1 cellular context compared by ENCODE assay signal in the genomic region with DNA sequence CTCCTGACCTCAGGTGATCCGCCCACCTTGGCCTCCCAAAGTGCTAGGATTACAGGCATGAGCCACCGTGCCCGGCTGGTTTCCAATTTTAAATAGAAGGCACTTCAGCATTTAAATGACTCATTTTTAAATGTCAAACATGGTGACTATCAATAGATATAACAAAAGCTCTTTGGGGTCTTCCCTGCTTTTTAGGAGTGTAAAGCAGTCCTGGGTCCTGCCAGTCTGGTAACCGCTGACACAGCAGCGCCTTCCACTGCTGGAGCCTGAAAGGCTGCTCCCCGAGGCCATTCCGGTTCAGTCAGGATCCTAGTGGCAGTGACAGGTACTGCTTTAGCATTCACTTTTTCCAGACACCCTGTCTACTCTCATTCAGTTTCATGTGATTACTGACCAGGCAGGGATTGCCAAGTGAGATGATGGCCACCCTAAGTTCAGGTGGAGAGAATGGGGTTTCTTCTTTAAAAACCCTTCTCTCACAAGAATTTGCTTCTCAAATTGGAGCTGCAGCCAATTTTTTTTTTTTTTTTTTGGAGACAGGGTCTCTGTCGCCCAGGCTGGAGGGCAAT.
TF ChIP-seq lines count a peak whose summit lies in the region.

No MANE protein-coding gene starts in this region.

TF ChIP-seq in HepG2, 621 proteins besides CTCF, POLR2A, EP300 and RAD21 (continued from another document and continues in another):
- TF ChIP-seq GATAD2A (CRISPR knock-in tag; IDR thresholded peaks at IDR 0.05), result peak; percentile 75
- TF ChIP-seq, protein P1, sequence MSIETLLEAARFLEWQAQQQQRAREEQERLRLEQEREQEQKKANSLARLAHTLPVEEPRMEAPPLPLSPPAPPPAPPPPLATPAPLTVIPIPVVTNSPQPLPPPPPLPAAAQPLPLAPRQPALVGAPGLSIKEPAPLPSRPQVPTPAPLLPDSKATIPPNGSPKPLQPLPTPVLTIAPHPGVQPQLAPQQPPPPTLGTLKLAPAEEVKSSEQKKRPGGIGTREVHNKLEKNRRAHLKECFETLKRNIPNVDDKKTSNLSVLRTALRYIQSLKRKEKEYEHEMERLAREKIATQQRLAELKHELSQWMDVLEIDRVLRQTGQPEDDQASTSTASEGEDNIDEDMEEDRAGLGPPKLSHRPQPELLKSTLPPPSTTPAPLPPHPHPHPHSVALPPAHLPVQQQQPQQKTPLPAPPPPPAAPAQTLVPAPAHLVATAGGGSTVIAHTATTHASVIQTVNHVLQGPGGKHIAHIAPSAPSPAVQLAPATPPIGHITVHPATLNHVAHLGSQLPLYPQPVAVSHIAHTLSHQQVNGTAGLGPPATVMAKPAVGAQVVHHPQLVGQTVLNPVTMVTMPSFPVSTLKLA (IDR thresholded peaks at IDR 0.05), result no peak
- TF ChIP-seq, protein P2, sequence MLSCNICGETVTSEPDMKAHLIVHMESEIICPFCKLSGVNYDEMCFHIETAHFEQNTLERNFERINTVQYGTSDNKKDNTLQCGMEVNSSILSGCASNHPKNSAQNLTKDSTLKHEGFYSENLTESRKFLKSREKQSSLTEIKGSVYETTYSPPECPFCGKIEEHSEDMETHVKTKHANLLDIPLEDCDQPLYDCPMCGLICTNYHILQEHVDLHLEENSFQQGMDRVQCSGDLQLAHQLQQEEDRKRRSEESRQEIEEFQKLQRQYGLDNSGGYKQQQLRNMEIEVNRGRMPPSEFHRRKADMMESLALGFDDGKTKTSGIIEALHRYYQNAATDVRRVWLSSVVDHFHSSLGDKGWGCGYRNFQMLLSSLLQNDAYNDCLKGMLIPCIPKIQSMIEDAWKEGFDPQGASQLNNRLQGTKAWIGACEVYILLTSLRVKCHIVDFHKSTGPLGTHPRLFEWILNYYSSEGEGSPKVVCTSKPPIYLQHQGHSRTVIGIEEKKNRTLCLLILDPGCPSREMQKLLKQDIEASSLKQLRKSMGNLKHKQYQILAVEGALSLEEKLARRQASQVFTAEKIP (CRISPR knock-in tag; IDR thresholded peaks at IDR 0.05; ENCODE audit: borderline replicate concordance), result no peak
- TF ChIP-seq, protein P3, sequence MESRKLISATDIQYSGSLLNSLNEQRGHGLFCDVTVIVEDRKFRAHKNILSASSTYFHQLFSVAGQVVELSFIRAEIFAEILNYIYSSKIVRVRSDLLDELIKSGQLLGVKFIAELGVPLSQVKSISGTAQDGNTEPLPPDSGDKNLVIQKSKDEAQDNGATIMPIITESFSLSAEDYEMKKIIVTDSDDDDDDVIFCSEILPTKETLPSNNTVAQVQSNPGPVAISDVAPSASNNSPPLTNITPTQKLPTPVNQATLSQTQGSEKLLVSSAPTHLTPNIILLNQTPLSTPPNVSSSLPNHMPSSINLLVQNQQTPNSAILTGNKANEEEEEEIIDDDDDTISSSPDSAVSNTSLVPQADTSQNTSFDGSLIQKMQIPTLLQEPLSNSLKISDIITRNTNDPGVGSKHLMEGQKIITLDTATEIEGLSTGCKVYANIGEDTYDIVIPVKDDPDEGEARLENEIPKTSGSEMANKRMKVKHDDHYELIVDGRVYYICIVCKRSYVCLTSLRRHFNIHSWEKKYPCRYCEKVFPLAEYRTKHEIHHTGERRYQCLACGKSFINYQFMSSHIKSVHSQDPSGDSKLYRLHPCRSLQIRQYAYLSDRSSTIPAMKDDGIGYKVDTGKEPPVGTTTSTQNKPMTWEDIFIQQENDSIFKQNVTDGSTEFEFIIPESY (CRISPR knock-in tag; IDR thresholded peaks at IDR 0.05), result peak; percentile 91
- TF ChIP-seq, protein P4, sequence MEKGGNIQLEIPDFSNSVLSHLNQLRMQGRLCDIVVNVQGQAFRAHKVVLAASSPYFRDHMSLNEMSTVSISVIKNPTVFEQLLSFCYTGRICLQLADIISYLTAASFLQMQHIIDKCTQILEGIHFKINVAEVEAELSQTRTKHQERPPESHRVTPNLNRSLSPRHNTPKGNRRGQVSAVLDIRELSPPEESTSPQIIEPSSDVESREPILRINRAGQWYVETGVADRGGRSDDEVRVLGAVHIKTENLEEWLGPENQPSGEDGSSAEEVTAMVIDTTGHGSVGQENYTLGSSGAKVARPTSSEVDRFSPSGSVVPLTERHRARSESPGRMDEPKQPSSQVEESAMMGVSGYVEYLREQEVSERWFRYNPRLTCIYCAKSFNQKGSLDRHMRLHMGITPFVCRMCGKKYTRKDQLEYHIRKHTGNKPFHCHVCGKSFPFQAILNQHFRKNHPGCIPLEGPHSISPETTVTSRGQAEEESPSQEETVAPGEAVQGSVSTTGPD (CRISPR knock-in tag; IDR thresholded peaks at IDR 0.05), result no peak
- peak; percentile 77 for TF ChIP-seq TEAD3 (CRISPR knock-in tag; optimal IDR thresholded peaks at IDR 0.05; ENCODE audit: borderline replicate concordance)
- peak; percentile 12; the same call in 1 of the 2 replicates for TF ChIP-seq FOXO1 (CRISPR knock-in tag; IDR thresholded peaks at IDR 0.05)
- peak; percentile 66; the same call in 1 of the 2 replicates for TF ChIP-seq KMT2A (CRISPR knock-in tag; IDR thresholded peaks at IDR 0.05)
- no peak for TF ChIP-seq ZNF30 (CRISPR knock-in tag; IDR thresholded peaks at IDR 0.05)
- TF ChIP-seq, protein P5, sequence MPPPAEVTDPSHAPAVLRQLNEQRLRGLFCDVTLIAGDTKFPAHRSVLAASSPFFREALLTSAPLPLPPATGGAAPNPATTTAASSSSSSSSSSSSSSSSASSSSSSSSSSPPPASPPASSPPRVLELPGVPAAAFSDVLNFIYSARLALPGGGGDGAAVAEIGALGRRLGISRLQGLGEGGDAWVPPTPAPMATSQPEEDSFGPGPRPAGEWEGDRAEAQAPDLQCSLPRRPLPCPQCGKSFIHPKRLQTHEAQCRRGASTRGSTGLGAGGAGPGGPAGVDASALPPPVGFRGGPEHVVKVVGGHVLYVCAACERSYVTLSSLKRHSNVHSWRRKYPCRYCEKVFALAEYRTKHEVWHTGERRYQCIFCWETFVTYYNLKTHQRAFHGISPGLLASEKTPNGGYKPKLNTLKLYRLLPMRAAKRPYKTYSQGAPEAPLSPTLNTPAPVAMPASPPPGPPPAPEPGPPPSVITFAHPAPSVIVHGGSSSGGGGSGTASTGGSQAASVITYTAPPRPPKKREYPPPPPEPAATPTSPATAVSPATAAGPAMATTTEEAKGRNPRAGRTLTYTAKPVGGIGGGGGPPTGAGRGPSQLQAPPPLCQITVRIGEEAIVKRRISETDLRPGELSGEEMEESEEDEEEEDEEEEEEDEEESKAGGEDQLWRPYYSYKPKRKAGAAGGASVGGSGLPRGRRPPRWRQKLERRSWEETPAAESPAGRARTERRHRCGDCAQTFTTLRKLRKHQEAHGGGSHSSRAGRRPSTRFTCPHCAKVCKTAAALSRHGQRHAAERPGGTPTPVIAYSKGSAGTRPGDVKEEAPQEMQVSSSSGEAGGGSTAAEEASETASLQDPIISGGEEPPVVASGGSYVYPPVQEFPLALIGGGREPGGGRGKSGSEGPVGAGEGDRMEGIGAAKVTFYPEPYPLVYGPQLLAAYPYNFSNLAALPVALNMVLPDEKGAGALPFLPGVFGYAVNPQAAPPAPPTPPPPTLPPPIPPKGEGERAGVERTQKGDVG (CRISPR knock-in tag; IDR thresholded peaks at IDR 0.05; ENCODE audit: borderline replicate concordance), result peak; percentile 81; the same call in 1 of the 2 replicates
- TF ChIP-seq PHF5A (CRISPR knock-in tag; IDR thresholded peaks at IDR 0.05; ENCODE audit: low read depth, unreplicated experiment), result peak; percentile 44
- no peak for TF ChIP-seq IKZF1 (IDR thresholded peaks at IDR 0.05)
- no peak for TF ChIP-seq ZZZ3 (CRISPR knock-in tag; IDR thresholded peaks at IDR 0.05; ENCODE audit: borderline replicate concordance)
- TF ChIP-seq CREB1 (IDR thresholded peaks at IDR 0.05), result no peak
- TF ChIP-seq CREB1 (CRISPR knock-in tag; IDR thresholded peaks at IDR 0.05), result no peak
- peak; percentile 66; the same call in 1 of the 2 replicates for TF ChIP-seq TARDBP (CRISPR knock-in tag; IDR thresholded peaks at IDR 0.05)
- no peak for TF ChIP-seq HNRNPL (IDR thresholded peaks at IDR 0.05; ENCODE audit: low read depth, low read length)
- TF ChIP-seq, protein P6, sequence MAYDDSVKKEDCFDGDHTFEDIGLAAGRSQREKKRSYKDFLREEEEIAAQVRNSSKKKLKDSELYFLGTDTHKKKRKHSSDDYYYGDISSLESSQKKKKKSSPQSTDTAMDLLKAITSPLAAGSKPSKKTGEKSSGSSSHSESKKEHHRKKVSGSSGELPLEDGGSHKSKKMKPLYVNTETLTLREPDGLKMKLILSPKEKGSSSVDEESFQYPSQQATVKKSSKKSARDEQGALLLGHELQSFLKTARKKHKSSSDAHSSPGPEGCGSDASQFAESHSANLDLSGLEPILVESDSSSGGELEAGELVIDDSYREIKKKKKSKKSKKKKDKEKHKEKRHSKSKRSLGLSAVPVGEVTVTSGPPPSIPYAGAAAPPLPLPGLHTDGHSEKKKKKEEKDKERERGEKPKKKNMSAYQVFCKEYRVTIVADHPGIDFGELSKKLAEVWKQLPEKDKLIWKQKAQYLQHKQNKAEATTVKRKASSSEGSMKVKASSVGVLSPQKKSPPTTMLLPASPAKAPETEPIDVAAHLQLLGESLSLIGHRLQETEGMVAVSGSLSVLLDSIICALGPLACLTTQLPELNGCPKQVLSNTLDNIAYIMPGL (CRISPR knock-in tag; IDR thresholded peaks at IDR 0.05; ENCODE audit: borderline replicate concordance in 1 of 2, low read depth in 1 of 2), result peak; percentile 63 to 90; a peak in 3 of 4 replicates
- peak; percentile 66; the same call in 1 of the 2 replicates for TF ChIP-seq KDM2A (CRISPR knock-in tag; IDR thresholded peaks at IDR 0.05; ENCODE audit: borderline replicate concordance, low read depth)
- TF ChIP-seq SMAD9 (CRISPR knock-in tag; IDR thresholded peaks at IDR 0.05), result no peak
- TF ChIP-seq ZNF350 (CRISPR knock-in tag; IDR thresholded peaks at IDR 0.05; ENCODE audit: borderline replicate concordance, low read depth), result no peak
- TF ChIP-seq KLF6 (CRISPR knock-in tag; IDR thresholded peaks at IDR 0.05), result 0 out of 2 replicates have a peak, but pooled peaks have one; percentile 29
- peak; percentile 65 for TF ChIP-seq SALL1 (CRISPR knock-in tag; IDR thresholded peaks at IDR 0.05)
- peak; percentile 53; the same call in 1 of the 2 replicates for TF ChIP-seq ZNF274 (CRISPR knock-in tag; IDR thresholded peaks at IDR 0.05)
- TF ChIP-seq ZKSCAN8 (CRISPR knock-in tag; IDR thresholded peaks at IDR 0.05; ENCODE audit: borderline replicate concordance), result 0 out of 2 replicates have a peak, but pooled peaks have one; percentile 63
- TF ChIP-seq MAFF (IDR thresholded peaks at IDR 0.05; ENCODE audit: low read depth, low read length), result peak; percentile 95
- 0 out of 2 replicates have a peak, but pooled peaks have one; percentile 22 for TF ChIP-seq PHF8 (CRISPR knock-in tag; IDR thresholded peaks at IDR 0.05)
- TF ChIP-seq, protein P7, sequence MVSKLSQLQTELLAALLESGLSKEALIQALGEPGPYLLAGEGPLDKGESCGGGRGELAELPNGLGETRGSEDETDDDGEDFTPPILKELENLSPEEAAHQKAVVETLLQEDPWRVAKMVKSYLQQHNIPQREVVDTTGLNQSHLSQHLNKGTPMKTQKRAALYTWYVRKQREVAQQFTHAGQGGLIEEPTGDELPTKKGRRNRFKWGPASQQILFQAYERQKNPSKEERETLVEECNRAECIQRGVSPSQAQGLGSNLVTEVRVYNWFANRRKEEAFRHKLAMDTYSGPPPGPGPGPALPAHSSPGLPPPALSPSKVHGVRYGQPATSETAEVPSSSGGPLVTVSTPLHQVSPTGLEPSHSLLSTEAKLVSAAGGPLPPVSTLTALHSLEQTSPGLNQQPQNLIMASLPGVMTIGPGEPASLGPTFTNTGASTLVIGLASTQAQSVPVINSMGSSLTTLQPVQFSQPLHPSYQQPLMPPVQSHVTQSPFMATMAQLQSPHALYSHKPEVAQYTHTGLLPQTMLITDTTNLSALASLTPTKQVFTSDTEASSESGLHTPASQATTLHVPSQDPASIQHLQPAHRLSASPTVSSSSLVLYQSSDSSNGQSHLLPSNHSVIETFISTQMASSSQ (IDR thresholded peaks at IDR 0.05; ENCODE audit: low read depth), result no peak
- TF ChIP-seq, protein P7 (CRISPR knock-in tag; IDR thresholded peaks at IDR 0.05; ENCODE audit: borderline replicate concordance), result no peak
- TF ChIP-seq REXO4 (CRISPR knock-in tag; IDR thresholded peaks at IDR 0.05; ENCODE audit: borderline replicate concordance), result no peak
- TF ChIP-seq SIN3B (IDR thresholded peaks at IDR 0.05; ENCODE audit: low read length), result no peak
- no peak for TF ChIP-seq ZFP62 (CRISPR knock-in tag; IDR thresholded peaks at IDR 0.05)
- TF ChIP-seq ZKSCAN1 (IDR thresholded peaks at IDR 0.05; ENCODE audit: low read length), result no peak
- peak; percentile 22; the same call in 1 of the 2 replicates for TF ChIP-seq ELF1 (CRISPR knock-in tag; IDR thresholded peaks at IDR 0.05)
- no peak for TF ChIP-seq CHCHD3 (CRISPR knock-in tag; IDR thresholded peaks at IDR 0.05)
- TF ChIP-seq, protein P8, sequence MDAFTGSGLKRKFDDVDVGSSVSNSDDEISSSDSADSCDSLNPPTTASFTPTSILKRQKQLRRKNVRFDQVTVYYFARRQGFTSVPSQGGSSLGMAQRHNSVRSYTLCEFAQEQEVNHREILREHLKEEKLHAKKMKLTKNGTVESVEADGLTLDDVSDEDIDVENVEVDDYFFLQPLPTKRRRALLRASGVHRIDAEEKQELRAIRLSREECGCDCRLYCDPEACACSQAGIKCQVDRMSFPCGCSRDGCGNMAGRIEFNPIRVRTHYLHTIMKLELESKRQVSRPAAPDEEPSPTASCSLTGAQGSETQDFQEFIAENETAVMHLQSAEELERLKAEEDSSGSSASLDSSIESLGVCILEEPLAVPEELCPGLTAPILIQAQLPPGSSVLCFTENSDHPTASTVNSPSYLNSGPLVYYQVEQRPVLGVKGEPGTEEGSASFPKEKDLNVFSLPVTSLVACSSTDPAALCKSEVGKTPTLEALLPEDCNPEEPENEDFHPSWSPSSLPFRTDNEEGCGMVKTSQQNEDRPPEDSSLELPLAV (CRISPR knock-in tag; conservative IDR thresholded peaks at IDR 0.05; ENCODE audit: low read depth), result no peak
- TF ChIP-seq NFATC3 (CRISPR knock-in tag; IDR thresholded peaks at IDR 0.05), result no peak
- TF ChIP-seq CREM (IDR thresholded peaks at IDR 0.05), result 0 out of 2 replicates have a peak, but pooled peaks have one; percentile 16
- no peak for TF ChIP-seq CREM (CRISPR knock-in tag; IDR thresholded peaks at IDR 0.05)
- 0 out of 2 replicates have a peak, but pooled peaks have one; percentile 52 for TF ChIP-seq NRL (CRISPR knock-in tag; IDR thresholded peaks at IDR 0.05; ENCODE audit: borderline replicate concordance)
- TF ChIP-seq, protein P9, sequence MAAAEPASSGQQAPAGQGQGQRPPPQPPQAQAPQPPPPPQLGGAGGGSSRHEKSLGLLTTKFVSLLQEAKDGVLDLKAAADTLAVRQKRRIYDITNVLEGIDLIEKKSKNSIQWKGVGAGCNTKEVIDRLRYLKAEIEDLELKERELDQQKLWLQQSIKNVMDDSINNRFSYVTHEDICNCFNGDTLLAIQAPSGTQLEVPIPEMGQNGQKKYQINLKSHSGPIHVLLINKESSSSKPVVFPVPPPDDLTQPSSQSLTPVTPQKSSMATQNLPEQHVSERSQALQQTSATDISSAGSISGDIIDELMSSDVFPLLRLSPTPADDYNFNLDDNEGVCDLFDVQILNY (CRISPR knock-in tag; conservative IDR thresholded peaks at IDR 0.05), result 0 out of 2 replicates have a peak, but pooled peaks have one; percentile 17
